8 cellular contexts compared by ENCODE assay signal in genomic region chr1:1157426-1157913, GRCh38. TPM values are rescaled to one million over a fixed set of nuclear protein-coding genes. Genes with fewer than 3 reads are reported as not detected.
A peak's percentile ranks its signal among the peaks of the same experiment; 100 is the strongest.
DNase-seq lines count a peak whose midpoint lies in the region; ATAC-seq and TF ChIP-seq lines count a peak whose summit lies in the region.

No MANE protein-coding gene starts in this region.

- peak overlapping the region; percentile 94 for H3K27ac ChIP-seq in endodermal cell (ENCODE audit: low read depth, low read length)

- no peaks in the 10 kb centered on the region for H3K36me3 ChIP-seq in endodermal cell (ENCODE audit: control insufficient read depth, insufficient read depth, low read length)

- H3K9me3 Mint-ChIP-seq in endodermal cell: peaks cover 17% of the 10 kb centered on the region

- peaks cover 10% of the 10 kb centered on the region for H3K9me3 ChIP-seq in endodermal cell (ENCODE audit: control insufficient read depth, low read length)

- no peaks in the 10 kb centered on the region for H3K27me3 ChIP-seq in endodermal cell (ENCODE audit: control insufficient read depth, insufficient read depth, low read length, poor library complexity, severe bottlenecking)

- 6 to 13% methylated on average over 13 to 28 of the region's 29 CpGs for WGBS in endodermal cell (ENCODE audit: insufficient coverage in 1 of 2, insufficient read length in 1 of 2), 2 experiments

- H3K4me3 ChIP-seq in endodermal cell (ENCODE audit: low read length): peak overlapping the region; percentile 64

- H3K4me1 Mint-ChIP-seq in endodermal cell: no peaks in the 10 kb centered on the region

- no peak for TF ChIP-seq CTCF in endodermal cell (conservative IDR thresholded peaks at IDR 0.05)

- ATAC-seq in GM21723 (IDR thresholded peaks at IDR 0.05; ENCODE audit: unreplicated experiment): peak; percentile 70

- no peaks in the 10 kb centered on the region for H3K36me3 Mint-ChIP-seq in endodermal cell (ENCODE audit: low read depth)

- DNase-seq in C1 segment of cervical spinal cord (lab: John Stamatoyannopoulos, UW): peak in 12 of 14 donors; percentile 21 to 79 (median 59)
- DNase-seq in NCI-H526 (lab: John Stamatoyannopoulos, UW): peak; percentile 69 to 92
- DNase-seq in activated CD8-positive, alpha-beta memory T cell treated with anti-CD3 and anti-CD28 coated beads, Interleukin-2, amount 50 U/mL, for 24 hours (ENCODE audit: extremely low read depth): peak; percentile 35
- DNase-seq in endodermal cell: peak; percentile 90
- peak; percentile 94 for DNase-seq in mesenteric fat pad (ENCODE audit: low spot score)
- peak; percentile 32 for DNase-seq in stimulated activated CD8-positive, alpha-beta memory T cell treated with anti-CD3 and anti-CD28 coated beads, Interleukin-15, amount 100 ng/mL, for 1 hour (ENCODE audit: low read depth)
- no peak for DNase-seq in NCI-H2227 (lab: John Stamatoyannopoulos, UW; ENCODE audit: unreplicated experiment)

- peaks cover 17% of the 10 kb centered on the region for H3K27me3 Mint-ChIP-seq in endodermal cell (ENCODE audit: insufficient read depth)

- H3K4me3 Mint-ChIP-seq in endodermal cell: peak overlapping the region; percentile 49

- H3K9ac ChIP-seq in endodermal cell (ENCODE audit: extremely low read depth, low read length, poor library complexity, severe bottlenecking): peak overlapping the region; percentile 20

- H3K4me1 ChIP-seq in endodermal cell (ENCODE audit: control insufficient read depth, insufficient read depth, low read length): peaks cover 4% of the 10 kb centered on the region

- H3K27ac Mint-ChIP-seq in endodermal cell: peak overlapping the region; percentile 66

RNA-seq across cellular contexts. Expression of gene TTLL10, which starts 16.2 kb away (rescaled TPM):
- total RNA-seq in endodermal cell (1 to 10 TPM in 1 of 2 donors, under 1 TPM in 1; 0.93 to 1.2 TPM), mesenteric fat pad (1.4 TPM)
- 1.1 TPM for polyA plus RNA-seq in endodermal cell (2013, experiment 1 of 2)
- polyA plus RNA-seq in endodermal cell (2013, experiment 2 of 2): 0.21 TPM

RNA-seq across cellular contexts. Expression of gene C1orf159, which starts 41.6 kb away (rescaled TPM):
- total RNA-seq in endodermal cell (10 to 100 TPM; 23.1 to 29.5 TPM), mesenteric fat pad (9.0 TPM)
- polyA plus RNA-seq in endodermal cell (2013, experiment 1 of 2): 22.6 TPM
- polyA plus RNA-seq in endodermal cell (2013, experiment 2 of 2): 22.5 TPM

RNA-seq across cellular contexts. Expression of gene TNFRSF18, which starts 48.9 kb away (rescaled TPM):
- total RNA-seq in endodermal cell: 1 to 10 TPM in 1 of 2 donors, under 1 TPM in 1; 0.95 to 1.7 TPM
- not detected for polyA plus RNA-seq in endodermal cell (2013, experiment 1 of 2)
- 0.25 TPM for polyA plus RNA-seq in endodermal cell (2013, experiment 2 of 2)
- total RNA-seq in mesenteric fat pad: 0.80 TPM

RNA-seq across cellular contexts. Expression of gene TNFRSF4, which starts 56.5 kb away (rescaled TPM):
- total RNA-seq in endodermal cell (under 1 TPM in 1 of 2 donors, not detected in 1; 0.20 TPM), mesenteric fat pad (10.7 TPM)
- polyA plus RNA-seq in endodermal cell (2013, experiment 1 of 2): not detected
- not detected for polyA plus RNA-seq in endodermal cell (2013, experiment 2 of 2)
